Comparison of ENCODE assay signal across 17 cellular contexts in genomic region chr18:66193938-66194337, GRCh38.
DNase-seq lines count a peak whose midpoint lies in the region; ATAC-seq, FAIRE-seq and TF ChIP-seq lines count a peak whose summit lies in the region.
"Had no signal": no experiment of that assay in that cellular context is flagged by ENCODE, and none has a peak within 500 bp of the region (broad histone marks: within the 10 kb centered on the region; RNA-seq: fewer than 3 reads in every experiment).

No MANE protein-coding gene starts in this region.

- H3K36me3 ChIP-seq in H1 (ENCODE audit: control insufficient read depth in 2 of 4, insufficient read depth in 4 of 4, low read length in 3 of 4) = no peaks in the 10 kb centered on the region
- H3K36me3 ChIP-seq in neuronal stem cell (replicated peaks in 1 of 2; ENCODE audit: control insufficient read depth in 2 of 2, insufficient read depth in 2 of 2, low read length in 2 of 2) = no peaks in the 10 kb centered on the region
- H3K36me3 ChIP-seq: BLaER1 treated with 17β-estradiol and CSF1 and Interleukin-3, amounts not matched to agents 10 nM and 100 nM had no signal

- POLR2A ChIA-PET in H1 (lab: Charles Lee; ENCODE audit: partially characterized antibody) = no interaction called here

- no peak for TF ChIP-seq RAD21 in H1 (IDR thresholded peaks at IDR 0.05 in 1 of 2, conservative IDR thresholded peaks at IDR 0.05 in 1 of 2; ENCODE audit: low read depth in 2 of 2, low read length in 2 of 2)

- H4K5ac ChIP-seq in H1 (ENCODE audit: insufficient read length, low read depth, low read length) = no peak overlapping the region

- no peaks in the 10 kb centered on the region for H4K20me1 ChIP-seq in H1 (replicated peaks in 1 of 2; ENCODE audit: control insufficient read depth in 1 of 2, insufficient read depth in 2 of 2, low read length in 2 of 2)
- H4K20me1 ChIP-seq: BLaER1 treated with 17β-estradiol and CSF1 and Interleukin-3, amounts not matched to agents 10 nM and 100 nM had no signal

- no peaks in the 10 kb centered on the region for H3K23me2 ChIP-seq in H1 (ENCODE audit: low read depth, low read length)

- H4K91ac ChIP-seq in H1 (replicated peaks; ENCODE audit: insufficient read length, low read length) = no peak overlapping the region
- no peak overlapping the region for H4K91ac ChIP-seq in neuronal stem cell (ENCODE audit: low read depth, low read length, poor library complexity)

- H2BK120ac ChIP-seq in H1 (replicated peaks; ENCODE audit: low read depth, low read length) = no peak overlapping the region
- H2BK120ac ChIP-seq in neuronal stem cell (ENCODE audit: low read depth, low read length) = no peak overlapping the region

- H3K27ac ChIP-seq in H1 (ENCODE audit: low read depth, low read length) (no peak overlapping the region), neuronal stem cell (replicated peaks; ENCODE audit: low read length) (no peak overlapping the region)
- H3K27ac ChIP-seq: BLaER1 treated with 17β-estradiol and CSF1 and Interleukin-3, amounts not matched to agents 10 nM and 100 nM had no signal

- H3K18ac ChIP-seq in H1 (ENCODE audit: extremely low read depth, low read length) = no peak overlapping the region
- no peak overlapping the region for H3K18ac ChIP-seq in neuronal stem cell (ENCODE audit: low read length)

- H3K4me2 ChIP-seq in H1 (ENCODE audit: insufficient read depth in 1 of 2, low read depth in 2 of 2, low read length in 2 of 2) (no peak overlapping the region), neuronal stem cell (ENCODE audit: insufficient read depth, low read length, poor library complexity, severe bottlenecking) (no peak overlapping the region)
- H3K4me2 ChIP-seq: BLaER1 treated with 17β-estradiol and CSF1 and Interleukin-3, amounts not matched to agents 10 nM and 100 nM had no signal

- H3K23ac ChIP-seq in H1 (ENCODE audit: insufficient read length) (no peak overlapping the region), neuronal stem cell (ENCODE audit: low read depth, low read length, poor library complexity) (no peak overlapping the region)

- no peak overlapping the region for H3K56ac ChIP-seq in H1 (replicated peaks; ENCODE audit: insufficient read length, low read depth, low read length)

- H3K4ac ChIP-seq in H1 (replicated peaks; ENCODE audit: insufficient read length, low read depth, low read length) (no peak overlapping the region), neuronal stem cell (ENCODE audit: low read length) (no peak overlapping the region)

- no peak for TF ChIP-seq CTCF in H1 (IDR thresholded peaks at IDR 0.05; ENCODE audit: control extremely low read depth in 1 of 3, insufficient read depth in 1 of 3, low read depth in 1 of 3, low read length in 3 of 3)

- H3K14ac ChIP-seq in H1 (ENCODE audit: insufficient read length) (no peak overlapping the region), neuronal stem cell (ENCODE audit: low read length) (no peak overlapping the region)

- H2BK5ac ChIP-seq in H1 (ENCODE audit: low read depth, low read length) = no peak overlapping the region
- H2BK5ac ChIP-seq in neuronal stem cell (ENCODE audit: low read length) = no peak overlapping the region

- DNase-seq in NCI-H146 (lab: John Stamatoyannopoulos, UW) (peak; percentile 15), NCI-H146 treated with DMSO at 0.1 percent for 48 hours (lab: John Stamatoyannopoulos, UW; ENCODE audit: unreplicated experiment) (no peak), NCI-H69 (lab: John Stamatoyannopoulos, UW) (peak; percentile 34), H1 (ENCODE audit: low read depth in 1 of 2, low spot score in 2 of 2) (no peak), neuronal stem cell (ENCODE audit: low spot score) (no peak), GDM1 (lab: John Stamatoyannopoulos, UW) (no peak)
- DNase-seq: 8988T; Caco-2; CD4-positive, alpha-beta memory T cell; GF-D8; NCI-H1105; NCI-H1694 treated with DMSO at 0.1 percent for 48 hours; NCI-H2081 treated with DMSO at 0.1 percent for 48 hours; SHP77 had no signal

- peak overlapping the region; percentile 11; the same call in 1 of the 2 replicates for H4K8ac ChIP-seq in H1 (ENCODE audit: extremely low read depth, insufficient read depth, low read length)
- H4K8ac ChIP-seq in neuronal stem cell (ENCODE audit: low read depth, low read length) = no peak overlapping the region

- H2BK20ac ChIP-seq in H1 (ENCODE audit: low read length) = no peak overlapping the region

- no peaks in the 10 kb centered on the region for H3K79me2 ChIP-seq in H1 (ENCODE audit: control insufficient read depth in 1 of 2, insufficient read depth in 2 of 2, low read length in 2 of 2)

- no peaks in the 10 kb centered on the region for H3K27me3 ChIP-seq in H1 (replicated peaks in 1 of 4; ENCODE audit: control insufficient read depth in 3 of 4, extremely low read depth in 1 of 4, insufficient read depth in 3 of 4, low read length in 3 of 4)
- H3K27me3 ChIP-seq in neuronal stem cell (ENCODE audit: control insufficient read depth in 3 of 3, insufficient read depth in 3 of 3, low read depth in 1 of 3, low read length in 3 of 3) = no peaks in the 10 kb centered on the region
- H3K27me3 ChIP-seq: BLaER1 treated with 17β-estradiol and CSF1 and Interleukin-3, amounts not matched to agents 10 nM and 100 nM had no signal

- no peak overlapping the region for H3K4me3 ChIP-seq in H1 (ENCODE audit: extremely low read depth in 1 of 4, insufficient read depth in 2 of 4, low read depth in 3 of 4, low read length in 4 of 4)
- no peak overlapping the region for H3K4me3 ChIP-seq in neuronal stem cell (ENCODE audit: low read length in 2 of 2)
- H3K4me3 ChIP-seq: BLaER1 treated with 17β-estradiol and CSF1 and Interleukin-3, amounts not matched to agents 10 nM and 100 nM had no signal

- H2AK5ac ChIP-seq in H1 (ENCODE audit: low read depth, low read length) (no peak overlapping the region), neuronal stem cell (ENCODE audit: low read depth, low read length) (no peak overlapping the region)

- TF ChIP-seq POLR2A in H1 (IDR thresholded peaks at IDR 0.05; ENCODE audit: control extremely low read depth in 1 of 2, low read depth in 2 of 2, low read length in 2 of 2) = no peak

- 95% methylated on average over 4 of the region's 4 CpGs; no CpG with 5 or more reads in 1 of the 2 experiments for WGBS in H1 (ENCODE audit: extremely low coverage in 1 of 2, insufficient coverage in 1 of 2, insufficient read length in 1 of 2, insufficient replicate concordance in 2 of 2, low coverage in 1 of 2, low lambda C conversion rate in 2 of 2, missing lambda C conversion rate in 1 of 2), 2 experiments
- WGBS in neuronal stem cell (ENCODE audit: extremely low coverage in 2 of 2, insufficient read length in 2 of 2, insufficient replicate concordance in 1 of 2), 2 donors = no CpG with 5 or more reads among the region's 4 CpGs

- no peaks in the 10 kb centered on the region for H3K79me1 ChIP-seq in H1 (ENCODE audit: low read depth, low read length)
- no peaks in the 10 kb centered on the region for H3K79me1 ChIP-seq in neuronal stem cell (ENCODE audit: low read depth, low read length)

- H3K9ac ChIP-seq in H1 (replicated peaks in 1 of 4; ENCODE audit: extremely low read depth in 1 of 4, low read depth in 3 of 4, low read length in 3 of 4) (no peak overlapping the region), neuronal stem cell (ENCODE audit: low read depth, low read length, poor library complexity) (no peak overlapping the region)
- H3K9ac ChIP-seq: BLaER1 treated with 17β-estradiol and CSF1 and Interleukin-3, amounts not matched to agents 10 nM and 100 nM had no signal

- ATAC-seq in HG03095 (IDR thresholded peaks at IDR 0.05; ENCODE audit: unreplicated experiment) = no peak

- no peak for FAIRE-seq in H1 (lab: Jason Lieb, UNC)
- FAIRE-seq: H54 had no signal

- H2AFZ ChIP-seq in H1 (ENCODE audit: low read length) (peak overlapping the region; percentile 79), neuronal stem cell (ENCODE audit: low read length) (peak overlapping the region; percentile 40)

- no peaks in the 10 kb centered on the region for H3K9me3 ChIP-seq in H1 (ENCODE audit: insufficient read depth in 2 of 2, low read depth in 1 of 2, low read length in 1 of 2)
- H3K9me3 ChIP-seq in neuronal stem cell (replicated peaks in 1 of 2; ENCODE audit: control insufficient read depth in 2 of 2, insufficient read depth in 1 of 2, low read depth in 1 of 2, low read length in 2 of 2) = no peaks in the 10 kb centered on the region
- H3K9me3 ChIP-seq: BLaER1 treated with 17β-estradiol and CSF1 and Interleukin-3, amounts not matched to agents 10 nM and 100 nM; Caco-2 had no signal

- H2BK15ac ChIP-seq in H1 (ENCODE audit: low read length) = no peak overlapping the region
- H2BK15ac ChIP-seq in neuronal stem cell (ENCODE audit: low read length) = peak overlapping the region; percentile 4

- CTCF ChIA-PET in H1 (lab: Charles Lee; ENCODE audit: partially characterized antibody) = no interaction called here

- H3K4me1 ChIP-seq in H1 (replicated peaks in 1 of 4; ENCODE audit: control insufficient read depth in 3 of 4, insufficient read depth in 4 of 4, low read length in 3 of 4) (no peaks in the 10 kb centered on the region), neuronal stem cell (ENCODE audit: control insufficient read depth in 2 of 2, insufficient read depth in 1 of 2, low read depth in 1 of 2, low read length in 2 of 2) (no peaks in the 10 kb centered on the region)
- H3K4me1 ChIP-seq: Caco-2 had no signal

- no peak overlapping the region for H2BK12ac ChIP-seq in H1 (ENCODE audit: low read depth, low read length)
- no peak overlapping the region for H2BK12ac ChIP-seq in neuronal stem cell (ENCODE audit: low read length)

- TF ChIP-seq EP300 in H1 (IDR thresholded peaks at IDR 0.05; ENCODE audit: borderline replicate concordance in 1 of 2, low read depth in 2 of 2, low read length in 2 of 2) = no peak

TF ChIP-seq in H1, 55 proteins besides CTCF, POLR2A, EP300 and RAD21:
- TF ChIP-seq RNF2 (IDR thresholded peaks at IDR 0.05; ENCODE audit: borderline replicate concordance, low read depth, low read length, missing control alignments, poor library complexity, severe bottlenecking) = no peak

Comparison
In these comparisons a context has a peak if more than half of its experiments do, and no peak if none do; other contexts are left out.
1. DNase-seq: peak in NCI-H146 (single experiment) and NCI-H69 (single experiment); none in NCI-H146 treated with DMSO at 0.1 percent for 48 hours (single experiment), H1 (0 of 2), neuronal stem cell (single experiment) and GDM1 (single experiment).